ENCODE assay signal across 9 cellular contexts in the genomic region with DNA sequence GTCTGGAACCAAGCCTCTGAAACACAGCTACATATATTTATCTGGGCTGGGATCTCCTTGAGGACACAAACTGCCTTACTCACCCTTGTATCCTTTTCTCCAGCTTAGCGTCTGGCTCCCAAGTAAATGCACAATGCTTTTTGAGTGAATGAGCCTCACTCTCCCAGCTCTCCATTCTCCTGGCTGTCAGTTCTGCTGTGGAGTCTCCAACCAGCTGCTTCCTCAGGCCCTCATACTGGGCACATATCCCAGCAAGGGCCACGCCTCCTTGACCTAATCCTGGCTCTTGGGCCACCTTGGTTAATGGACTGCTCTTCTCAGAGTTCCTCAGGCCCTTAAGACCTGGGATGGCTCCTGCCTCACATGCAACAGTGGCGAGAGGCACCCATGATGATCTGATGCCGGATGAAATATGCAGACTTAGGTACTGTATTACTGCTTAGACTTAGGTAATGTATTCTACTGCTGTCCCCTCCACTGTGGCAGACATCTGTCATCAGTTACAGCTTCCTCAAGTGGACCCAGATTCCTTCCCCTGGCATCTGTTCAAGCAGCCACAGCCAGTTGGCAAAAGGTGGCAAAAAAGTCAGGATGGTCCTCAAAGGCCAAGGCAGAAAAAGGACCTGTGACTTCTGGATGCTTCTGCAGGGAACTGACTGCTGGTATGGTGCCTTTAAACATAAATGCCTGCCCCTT. TPM values are rescaled to one million over a fixed set of nuclear protein-coding genes. Genes with fewer than 3 reads are reported as not detected.
DNase-seq lines count a peak whose midpoint lies in the region; ATAC-seq and TF ChIP-seq lines count a peak whose summit lies in the region.
"Had no signal": no experiment of that assay in that cellular context is flagged by ENCODE, and none has a peak within 500 bp of the region (broad histone marks: within the 10 kb centered on the region; RNA-seq: fewer than 3 reads in every experiment).

No MANE protein-coding gene starts in this region.

- H3K4me3 ChIP-seq in MG63, result no peak overlapping the region
- no peak overlapping the region for H3K4me3 ChIP-seq in dorsolateral prefrontal cortex

- H3K27me3 ChIP-seq in MG63 (no peaks in the 10 kb centered on the region), dorsolateral prefrontal cortex (no peaks in the 10 kb centered on the region)
- H3K27me3 ChIP-seq in CD4-positive, alpha-beta T cell (ENCODE audit: control insufficient read depth, insufficient read depth, low read length), result no peaks in the 10 kb centered on the region

- CTCF ChIA-PET in CD4-positive, alpha-beta T cell (lab: Charles Lee), result interaction anchor here (2.1 kb wide), 1 partner anchor 16 kb away, joined by 8 read pairs; a partner anchor contains a TSS

- no peak for TF ChIP-seq CTCF in dorsolateral prefrontal cortex (IDR thresholded peaks at IDR 0.05 in 54 of 56, conservative IDR thresholded peaks at IDR 0.05 in 2 of 56; ENCODE audit: low read depth in 1 of 56, partially characterized antibody in 56 of 56)
- TF ChIP-seq CTCF in CD4-positive, alpha-beta T cell (IDR thresholded peaks at IDR 0.05), result no peak

- no peak overlapping the region for H3K4me3 Mint-ChIP-seq in CD4-positive, alpha-beta T cell

- peaks cover 98% of the 10 kb centered on the region for H3K36me3 ChIP-seq in MG63

- POLR2A ChIA-PET in CD4-positive, alpha-beta T cell (lab: Charles Lee), result no interaction called here

- H3K27ac ChIP-seq in dorsolateral prefrontal cortex, result peak overlapping the region in 35 of 59 donors; percentile 3 to 87 (median 40)
- no peak overlapping the region for H3K27ac ChIP-seq in CD4-positive, alpha-beta T cell (ENCODE audit: low read depth, low read length)

- H3K27me3 Mint-ChIP-seq in CD4-positive, alpha-beta T cell, result no peaks in the 10 kb centered on the region

- DNase-seq in Ammon's horn (ENCODE audit: low spot score), result peak; percentile 61
- peak; percentile 85 for DNase-seq in MG63
- DNase-seq in dorsolateral prefrontal cortex, result peak in 3 of 10 donors; percentile 22 to 48 (median 24)
- peak; percentile 44 for DNase-seq in midbrain (lab: John Stamatoyannopoulos, UW)
- no peak for DNase-seq in CD4-positive, alpha-beta T cell
- DNase-seq: activated T-cell treated with anti-CD3 and anti-CD28 coated beads, Interleukin-2, amount 50 U/mL, for 1 hour had no signal

- H3K27ac Mint-ChIP-seq in CD4-positive, alpha-beta T cell, result no peak overlapping the region

- ATAC-seq in GM21526 (IDR thresholded peaks at IDR 0.05; ENCODE audit: low FRiP score, unreplicated experiment) (no peak), HG02588 (IDR thresholded peaks at IDR 0.05; ENCODE audit: unreplicated experiment) (no peak), GM21529 (IDR thresholded peaks at IDR 0.05; ENCODE audit: unreplicated experiment) (no peak)
- no peak for ATAC-seq in CD4-positive, alpha-beta T cell (ENCODE audit: poor library complexity)

- peaks cover 92% of the 10 kb centered on the region for H3K36me3 Mint-ChIP-seq in CD4-positive, alpha-beta T cell (ENCODE audit: low read depth)

- no peaks in the 10 kb centered on the region for H3K9me3 Mint-ChIP-seq in CD4-positive, alpha-beta T cell

- intact Hi-C loops in dorsolateral prefrontal cortex (cut with DNase I), result loop anchor here in 1 of 2 donors (10.0 kb wide), 1 partner anchor 194 kb away; no protein-coding TSS in a partner anchor
- intact Hi-C loops in CD4-positive, alpha-beta T cell (cut with DNase I, micrococcal nuclease), result no loop called here

- H3K4me1 Mint-ChIP-seq in CD4-positive, alpha-beta T cell (ENCODE audit: low read depth), result no peaks in the 10 kb centered on the region

- H3K9me3 ChIP-seq in MG63, result no peaks in the 10 kb centered on the region
- H3K9me3 ChIP-seq in CD4-positive, alpha-beta T cell (ENCODE audit: control insufficient read depth, low read length), result no peaks in the 10 kb centered on the region

RNA-seq across cellular contexts. Expression of a gene that starts 16.5 kb away (rescaled TPM):
- total RNA-seq in MG63 (2014; rRNA removed; shearing (Covaris generic); ENCODE audit: low replicate concordance), result 9.5 and 38.6 TPM in 2 replicates
- total RNA-seq in dorsolateral prefrontal cortex, result 10 to 100 TPM in 113 of 120 experiments, 1 to 10 TPM in 7; 8.5 to 42.6 (median 18.6) TPM
- total RNA-seq in CD4-positive, alpha-beta T cell, result 10 to 100 TPM; 94.1 to 99.3 TPM

RNA-seq across cellular contexts. Expression of a gene that starts 54.0 kb away (rescaled TPM):
- total RNA-seq in MG63 (2014; rRNA removed; shearing (Covaris generic); ENCODE audit: low replicate concordance), result 6.2 and 13.2 TPM in 2 replicates
- total RNA-seq in dorsolateral prefrontal cortex, result 10 to 100 TPM; 40.2 to 59.9 (median 49.0) TPM
- total RNA-seq in CD4-positive, alpha-beta T cell, result 10 to 100 TPM; 30.4 to 31.9 TPM

Comparison
In these comparisons a context has a peak if more than half of its experiments do, and no peak if none do; other contexts are left out.
1. DNase-seq: peak in Ammon's horn (single experiment), MG63 (single experiment) and midbrain (single experiment); none in CD4-positive, alpha-beta T cell (0 of 10).